ENCODE assay signal across 1 cellular context in the genomic region with DNA sequence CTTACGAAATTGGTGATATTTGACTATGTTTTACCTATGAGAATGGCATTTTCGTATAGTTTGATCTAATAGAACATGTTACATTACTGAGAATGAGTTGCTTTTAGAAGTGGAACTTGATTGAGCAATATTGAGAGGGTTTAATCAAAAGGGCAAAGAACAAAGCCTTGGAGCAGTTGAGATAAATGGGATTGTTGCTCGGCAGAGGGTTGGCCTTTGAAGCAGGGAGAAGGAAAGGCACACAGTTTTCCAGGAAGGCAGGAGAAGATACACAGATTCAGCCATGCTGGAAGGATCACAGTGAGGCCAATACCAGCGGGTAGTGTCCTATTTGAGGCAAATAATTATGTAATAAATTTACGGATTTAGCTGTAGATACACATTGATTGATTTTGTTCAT.
A peak's percentile ranks its signal among the peaks of the same experiment; 100 is the strongest.
TF ChIP-seq lines count a peak whose summit lies in the region.

No MANE protein-coding gene starts in this region.

TF ChIP-seq in HepG2, 621 proteins besides CTCF, POLR2A, EP300 and RAD21 (continued from another document):
- peak; percentile 20; the same call in 1 of the 2 replicates for TF ChIP-seq MED1 (CRISPR knock-in tag; IDR thresholded peaks at IDR 0.05)
- TF ChIP-seq, protein P1, sequence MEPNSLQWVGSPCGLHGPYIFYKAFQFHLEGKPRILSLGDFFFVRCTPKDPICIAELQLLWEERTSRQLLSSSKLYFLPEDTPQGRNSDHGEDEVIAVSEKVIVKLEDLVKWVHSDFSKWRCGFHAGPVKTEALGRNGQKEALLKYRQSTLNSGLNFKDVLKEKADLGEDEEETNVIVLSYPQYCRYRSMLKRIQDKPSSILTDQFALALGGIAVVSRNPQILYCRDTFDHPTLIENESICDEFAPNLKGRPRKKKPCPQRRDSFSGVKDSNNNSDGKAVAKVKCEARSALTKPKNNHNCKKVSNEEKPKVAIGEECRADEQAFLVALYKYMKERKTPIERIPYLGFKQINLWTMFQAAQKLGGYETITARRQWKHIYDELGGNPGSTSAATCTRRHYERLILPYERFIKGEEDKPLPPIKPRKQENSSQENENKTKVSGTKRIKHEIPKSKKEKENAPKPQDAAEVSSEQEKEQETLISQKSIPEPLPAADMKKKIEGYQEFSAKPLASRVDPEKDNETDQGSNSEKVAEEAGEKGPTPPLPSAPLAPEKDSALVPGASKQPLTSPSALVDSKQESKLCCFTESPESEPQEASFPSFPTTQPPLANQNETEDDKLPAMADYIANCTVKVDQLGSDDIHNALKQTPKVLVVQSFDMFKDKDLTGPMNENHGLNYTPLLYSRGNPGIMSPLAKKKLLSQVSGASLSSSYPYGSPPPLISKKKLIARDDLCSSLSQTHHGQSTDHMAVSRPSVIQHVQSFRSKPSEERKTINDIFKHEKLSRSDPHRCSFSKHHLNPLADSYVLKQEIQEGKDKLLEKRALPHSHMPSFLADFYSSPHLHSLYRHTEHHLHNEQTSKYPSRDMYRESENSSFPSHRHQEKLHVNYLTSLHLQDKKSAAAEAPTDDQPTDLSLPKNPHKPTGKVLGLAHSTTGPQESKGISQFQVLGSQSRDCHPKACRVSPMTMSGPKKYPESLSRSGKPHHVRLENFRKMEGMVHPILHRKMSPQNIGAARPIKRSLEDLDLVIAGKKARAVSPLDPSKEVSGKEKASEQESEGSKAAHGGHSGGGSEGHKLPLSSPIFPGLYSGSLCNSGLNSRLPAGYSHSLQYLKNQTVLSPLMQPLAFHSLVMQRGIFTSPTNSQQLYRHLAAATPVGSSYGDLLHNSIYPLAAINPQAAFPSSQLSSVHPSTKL (CRISPR knock-in tag; IDR thresholded peaks at IDR 0.05): peak; percentile 42; the same call in 1 of the 2 replicates
- peak; percentile 36; the same call in 1 of the 2 replicates for TF ChIP-seq ZMYM4 (CRISPR knock-in tag; IDR thresholded peaks at IDR 0.05)
- TF ChIP-seq NFYC (CRISPR knock-in tag; IDR thresholded peaks at IDR 0.05): no peak
- peak; percentile 60 for TF ChIP-seq HNF4A (CRISPR knock-in tag; IDR thresholded peaks at IDR 0.05)
- peak; percentile 73 for TF ChIP-seq CEBPG (CRISPR knock-in tag; IDR thresholded peaks at IDR 0.05)
- 0 out of 2 replicates have a peak, but pooled peaks have one; percentile 13 for TF ChIP-seq ZNF644 (CRISPR knock-in tag; IDR thresholded peaks at IDR 0.05; ENCODE audit: low read depth)
- TF ChIP-seq ZSCAN21 (CRISPR knock-in tag; IDR thresholded peaks at IDR 0.05; ENCODE audit: borderline replicate concordance): no peak
- TF ChIP-seq ZNF784 (CRISPR knock-in tag; IDR thresholded peaks at IDR 0.05; ENCODE audit: borderline replicate concordance): no peak
- TF ChIP-seq LBX2 (CRISPR knock-in tag; IDR thresholded peaks at IDR 0.05; ENCODE audit: borderline replicate concordance): no peak
- no peak for TF ChIP-seq HES4 (CRISPR knock-in tag; IDR thresholded peaks at IDR 0.05; ENCODE audit: borderline replicate concordance)
- TF ChIP-seq ZNF142 (CRISPR knock-in tag; IDR thresholded peaks at IDR 0.05): no peak
- no peak for TF ChIP-seq HIC2 (CRISPR knock-in tag; IDR thresholded peaks at IDR 0.05; ENCODE audit: low read depth)
- TF ChIP-seq, protein P2, sequence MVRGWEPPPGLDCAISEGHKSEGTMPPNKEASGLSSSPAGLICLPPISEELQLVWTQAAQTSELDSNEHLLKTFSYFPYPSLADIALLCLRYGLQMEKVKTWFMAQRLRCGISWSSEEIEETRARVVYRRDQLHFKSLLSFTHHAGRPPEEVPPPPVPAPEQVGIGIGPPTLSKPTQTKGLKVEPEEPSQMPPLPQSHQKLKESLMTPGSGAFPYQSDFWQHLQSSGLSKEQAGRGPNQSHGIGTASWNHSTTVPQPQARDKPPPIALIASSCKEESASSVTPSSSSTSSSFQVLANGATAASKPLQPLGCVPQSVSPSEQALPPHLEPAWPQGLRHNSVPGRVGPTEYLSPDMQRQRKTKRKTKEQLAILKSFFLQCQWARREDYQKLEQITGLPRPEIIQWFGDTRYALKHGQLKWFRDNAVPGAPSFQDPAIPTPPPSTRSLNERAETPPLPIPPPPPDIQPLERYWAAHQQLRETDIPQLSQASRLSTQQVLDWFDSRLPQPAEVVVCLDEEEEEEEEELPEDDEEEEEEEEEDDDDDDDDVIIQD (CRISPR knock-in tag; IDR thresholded peaks at IDR 0.05; ENCODE audit: low read depth): peak; percentile 15; the same call in 1 of the 2 replicates
- no peak for TF ChIP-seq RARG (CRISPR knock-in tag; IDR thresholded peaks at IDR 0.05; ENCODE audit: low read depth)
- TF ChIP-seq SOX5 (CRISPR knock-in tag; IDR thresholded peaks at IDR 0.05; ENCODE audit: borderline replicate concordance): peak; percentile 53; the same call in 1 of the 2 replicates
- TF ChIP-seq TCF12 (IDR thresholded peaks at IDR 0.05): no peak
- TF ChIP-seq TCF12 (CRISPR knock-in tag; IDR thresholded peaks at IDR 0.05): no peak
- TF ChIP-seq SOX6 (IDR thresholded peaks at IDR 0.05): no peak
- TF ChIP-seq SOX6 (CRISPR knock-in tag; IDR thresholded peaks at IDR 0.05): peak; percentile 55; the same call in 1 of the 2 replicates
- TF ChIP-seq RARA (CRISPR knock-in tag; IDR thresholded peaks at IDR 0.05): 0 out of 2 replicates have a peak, but pooled peaks have one; percentile 18
- no peak for TF ChIP-seq ZNF761 (CRISPR knock-in tag; conservative IDR thresholded peaks at IDR 0.05)
- no peak for TF ChIP-seq GLI4 (CRISPR knock-in tag; IDR thresholded peaks at IDR 0.05; ENCODE audit: borderline replicate concordance)
- TF ChIP-seq TCF7 (IDR thresholded peaks at IDR 0.05; ENCODE audit: low read depth): peak; percentile 41; the same call in 1 of the 2 replicates
- TF ChIP-seq PHF21A (CRISPR knock-in tag; IDR thresholded peaks at IDR 0.05): no peak
- TF ChIP-seq TBL1XR1 (IDR thresholded peaks at IDR 0.05; ENCODE audit: borderline replicate concordance, low read length, partially characterized antibody): no peak
- no peak for TF ChIP-seq MYC (CRISPR knock-in tag; IDR thresholded peaks at IDR 0.05; ENCODE audit: borderline replicate concordance)
- no peak for TF ChIP-seq FOXM1 (CRISPR knock-in tag; IDR thresholded peaks at IDR 0.05)
- no peak for TF ChIP-seq SOX13 (IDR thresholded peaks at IDR 0.05)
- peak in 1 of 2 experiments; percentile 74; a peak in 2 of 4 replicates for TF ChIP-seq SOX13 (CRISPR knock-in tag; conservative IDR thresholded peaks at IDR 0.05 in 1 of 2, IDR thresholded peaks at IDR 0.05 in 1 of 2)
TF ChIP-seq in HepG2: peak in this region for 14.
